In the genomic region with DNA sequence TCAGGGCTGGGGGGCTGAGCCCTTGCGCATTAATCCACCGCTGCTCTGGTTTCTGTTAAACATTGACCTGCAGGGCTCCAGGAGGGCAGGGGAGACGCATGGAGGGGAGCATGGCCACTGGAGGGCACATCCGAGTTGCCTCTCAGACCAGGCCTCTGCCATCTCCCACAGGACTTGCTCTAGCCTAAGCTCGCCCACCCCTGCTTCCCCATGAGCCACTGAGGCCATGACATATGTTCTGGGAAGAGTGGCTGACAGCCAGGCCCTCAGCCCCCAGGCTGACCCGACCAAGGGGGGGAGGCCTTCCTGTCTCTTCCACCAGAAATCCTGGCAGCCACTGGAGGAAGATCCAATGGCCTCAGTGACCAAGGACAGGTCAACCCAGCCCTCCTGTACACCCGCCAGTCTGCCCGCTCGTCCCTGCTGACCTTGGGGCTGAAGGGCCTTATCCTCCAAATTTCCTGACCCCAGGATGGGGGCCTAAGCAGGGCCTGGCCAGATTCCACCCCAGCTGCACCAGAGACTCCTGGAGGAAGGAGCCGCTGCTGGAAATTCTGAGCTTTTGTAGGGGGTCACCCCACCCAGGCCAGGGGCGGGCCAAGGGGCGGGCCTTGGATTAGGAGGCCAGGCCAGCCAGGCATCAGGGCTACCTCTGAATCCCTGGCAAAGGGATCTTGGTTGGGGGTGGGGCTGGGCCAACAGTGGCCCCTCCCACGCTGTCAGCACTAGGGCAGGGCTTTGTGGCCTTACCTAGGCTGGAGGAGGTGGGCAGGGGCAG, we compare ENCODE assay signal across 9 cellular contexts. TPM values are rescaled to one million over a fixed set of nuclear protein-coding genes. Genes with fewer than 3 reads are reported as not detected.
DNase-seq lines count a peak whose midpoint lies in the region; ATAC-seq, FAIRE-seq and TF ChIP-seq lines count a peak whose summit lies in the region.
"Had no signal": no experiment of that assay in that cellular context is flagged by ENCODE, and none has a peak within 500 bp of the region (broad histone marks: within the 10 kb centered on the region; RNA-seq: fewer than 3 reads in every experiment).

A gene with protein sequence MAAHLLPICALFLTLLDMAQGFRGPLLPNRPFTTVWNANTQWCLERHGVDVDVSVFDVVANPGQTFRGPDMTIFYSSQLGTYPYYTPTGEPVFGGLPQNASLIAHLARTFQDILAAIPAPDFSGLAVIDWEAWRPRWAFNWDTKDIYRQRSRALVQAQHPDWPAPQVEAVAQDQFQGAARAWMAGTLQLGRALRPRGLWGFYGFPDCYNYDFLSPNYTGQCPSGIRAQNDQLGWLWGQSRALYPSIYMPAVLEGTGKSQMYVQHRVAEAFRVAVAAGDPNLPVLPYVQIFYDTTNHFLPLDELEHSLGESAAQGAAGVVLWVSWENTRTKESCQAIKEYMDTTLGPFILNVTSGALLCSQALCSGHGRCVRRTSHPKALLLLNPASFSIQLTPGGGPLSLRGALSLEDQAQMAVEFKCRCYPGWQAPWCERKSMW (minus strand): TSS at position 537 of the 778 bp plus-strand sequence. CDS start 618 bp downstream, outside the sequence.

- TF ChIP-seq CTCF in bronchial epithelial cell (IDR thresholded peaks at IDR 0.05; ENCODE audit: insufficient read depth, low read length, severe bottlenecking): peak; percentile 20

- H3K27me3 ChIP-seq in HUES6 (ENCODE audit: control insufficient read depth, insufficient read depth, low read length): no peaks in the 10 kb centered on the region
- no peaks in the 10 kb centered on the region for H3K27me3 ChIP-seq in bronchial epithelial cell (ENCODE audit: control insufficient read depth, insufficient read depth, low read length)

- peaks cover 19% of the 10 kb centered on the region for H3K9me3 ChIP-seq in HUES6 (ENCODE audit: control insufficient read depth, insufficient read depth, low read depth, low read length)

- ATAC-seq in HG03565 (IDR thresholded peaks at IDR 0.05; ENCODE audit: unreplicated experiment): no peak
- ATAC-seq: Panc1 had no signal

- H3K36me3 ChIP-seq in HUES6 (ENCODE audit: control insufficient read depth, insufficient read depth, low read length) (no peaks in the 10 kb centered on the region), bronchial epithelial cell (ENCODE audit: control insufficient read depth, insufficient read depth, low read length) (no peaks in the 10 kb centered on the region)

- peaks cover 25% of the 10 kb centered on the region for H3K4me1 ChIP-seq in HUES6 (ENCODE audit: control insufficient read depth, insufficient read depth, low read length)

- H3K27ac ChIP-seq in HUES6 (ENCODE audit: low read depth, low read length) (no peak within 1 kb of the TSS), skin epidermis (peak within 1 kb of the TSS in 11 of 21 experiments; percentile 14 to 87 (median 64))

- DNase-seq in bronchial epithelial cell (ENCODE audit: low read depth) (peak; percentile 18), iPS-NIHi7 (ENCODE audit: extremely low spot score) (peak; percentile 89), HuH-7.5 (ENCODE audit: low spot score) (no peak), NCI-H524 (lab: John Stamatoyannopoulos, UW) (no peak)
- no peak for DNase-seq in stimulated activated CD4-positive, alpha-beta T cell treated with anti-CD3 and anti-CD28 coated beads, Interleukin-12 subunit alpha, Interleukin-12 subunit beta, amount 100 ng/mL, for 4 hours

- FAIRE-seq in bronchial epithelial cell (lab: Jason Lieb, UNC): no peak

- H3K4me3 ChIP-seq in HUES6 (ENCODE audit: low read depth, low read length) (peak within 1 kb of the TSS; percentile 30), bronchial epithelial cell (ENCODE audit: low read depth, low read length) (no peak within 1 kb of the TSS), skin epidermis (no peak within 1 kb of the TSS)

- H3K9ac ChIP-seq in HUES6 (ENCODE audit: low read length): peak within 1 kb of the TSS; percentile 37

RNA-seq across cellular contexts. Expression of the gene that starts here (rescaled TPM):
- total RNA-seq in bronchial epithelial cell: 7.1 and 8.3 TPM in 2 replicates

Comparison
In these comparisons a context has a peak if more than half of its experiments do, and no peak if none do; other contexts are left out.
1. DNase-seq: peak in bronchial epithelial cell (single experiment) and iPS-NIHi7 (single experiment); none in stimulated activated CD4-positive, alpha-beta T cell treated with anti-CD3 and anti-CD28 coated beads, Interleukin-12 subunit alpha, Interleukin-12 subunit beta, amount 100 ng/mL, for 4 hours (single experiment), HuH-7.5 (single experiment) and NCI-H524 (0 of 2).